1 cellular context compared by ENCODE assay signal in the genomic region with DNA sequence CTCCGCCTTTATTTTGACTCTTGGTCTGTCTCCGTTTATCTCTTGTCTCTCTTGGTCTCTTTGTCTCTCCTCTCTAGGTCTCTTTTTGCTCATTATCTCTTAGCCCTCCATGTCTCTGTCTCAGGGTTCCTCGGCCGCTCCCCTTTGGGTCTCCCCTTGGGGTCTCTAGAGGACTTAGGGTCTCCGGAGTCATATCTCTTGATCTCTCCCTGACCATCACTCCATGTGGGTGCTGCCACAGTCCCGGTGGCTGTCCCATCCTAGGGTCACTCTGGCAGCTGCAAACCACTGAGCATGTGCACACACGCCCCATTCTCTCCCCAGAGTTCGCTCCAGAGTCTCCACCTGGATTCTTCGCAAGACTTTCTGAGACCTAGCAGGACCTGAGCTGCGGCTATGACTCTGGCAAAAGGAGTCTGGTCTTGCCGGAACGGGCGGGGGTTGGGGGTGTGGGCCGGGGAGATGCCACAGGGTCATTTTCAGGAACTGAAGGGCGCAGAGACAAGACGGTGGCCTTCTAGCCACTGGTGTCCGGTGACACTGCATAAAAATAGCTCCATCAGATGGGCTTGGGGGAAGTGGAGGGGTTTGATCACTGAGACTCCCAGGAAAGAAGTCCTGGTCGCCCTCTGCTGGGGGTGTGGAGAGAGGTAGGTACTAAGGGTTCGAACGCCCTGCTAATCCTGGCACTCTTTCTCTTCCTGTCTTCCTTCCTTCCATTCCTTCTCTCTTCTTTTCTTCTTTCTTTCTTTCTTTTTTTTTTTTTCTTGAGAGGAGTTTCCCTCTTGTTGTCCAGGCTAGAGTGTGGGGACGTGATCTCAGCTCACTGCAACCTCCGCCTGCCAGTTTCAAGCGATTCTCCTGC.
A peak's percentile ranks its signal among the peaks of the same experiment; 100 is the strongest.
TF ChIP-seq lines count a peak whose summit lies in the region.

No MANE protein-coding gene starts in this region.

TF ChIP-seq in K562, 482 proteins besides CTCF, POLR2A, EP300 and RAD21 (continued from another document and continues in another):
- TF ChIP-seq, protein P1, sequence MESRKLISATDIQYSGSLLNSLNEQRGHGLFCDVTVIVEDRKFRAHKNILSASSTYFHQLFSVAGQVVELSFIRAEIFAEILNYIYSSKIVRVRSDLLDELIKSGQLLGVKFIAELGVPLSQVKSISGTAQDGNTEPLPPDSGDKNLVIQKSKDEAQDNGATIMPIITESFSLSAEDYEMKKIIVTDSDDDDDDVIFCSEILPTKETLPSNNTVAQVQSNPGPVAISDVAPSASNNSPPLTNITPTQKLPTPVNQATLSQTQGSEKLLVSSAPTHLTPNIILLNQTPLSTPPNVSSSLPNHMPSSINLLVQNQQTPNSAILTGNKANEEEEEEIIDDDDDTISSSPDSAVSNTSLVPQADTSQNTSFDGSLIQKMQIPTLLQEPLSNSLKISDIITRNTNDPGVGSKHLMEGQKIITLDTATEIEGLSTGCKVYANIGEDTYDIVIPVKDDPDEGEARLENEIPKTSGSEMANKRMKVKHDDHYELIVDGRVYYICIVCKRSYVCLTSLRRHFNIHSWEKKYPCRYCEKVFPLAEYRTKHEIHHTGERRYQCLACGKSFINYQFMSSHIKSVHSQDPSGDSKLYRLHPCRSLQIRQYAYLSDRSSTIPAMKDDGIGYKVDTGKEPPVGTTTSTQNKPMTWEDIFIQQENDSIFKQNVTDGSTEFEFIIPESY (CRISPR knock-in tag; IDR thresholded peaks at IDR 0.05), result no peak
- peak; percentile 87 for TF ChIP-seq C11orf30 (IDR thresholded peaks at IDR 0.05; ENCODE audit: low read depth)
- 0 out of 2 replicates have a peak, but pooled peaks have one; percentile 8 for TF ChIP-seq CREM (IDR thresholded peaks at IDR 0.05; ENCODE audit: low read depth)
- no peak for TF ChIP-seq CHCHD3 (CRISPR knock-in tag; IDR thresholded peaks at IDR 0.05)
- TF ChIP-seq SIX5 (IDR thresholded peaks at IDR 0.05; ENCODE audit: borderline replicate concordance in 1 of 2, insufficient read depth in 1 of 2, low read depth in 1 of 2, low read length in 2 of 2), result no peak
- no peak for TF ChIP-seq ILF3 (IDR thresholded peaks at IDR 0.05; ENCODE audit: borderline replicate concordance)
- TF ChIP-seq ZBTB8A (IDR thresholded peaks at IDR 0.05; ENCODE audit: partially characterized antibody), result no peak
- TF ChIP-seq EWSR1 (IDR thresholded peaks at IDR 0.05; ENCODE audit: borderline replicate concordance, low read depth, partially characterized antibody), result no peak
- TF ChIP-seq, protein P2, sequence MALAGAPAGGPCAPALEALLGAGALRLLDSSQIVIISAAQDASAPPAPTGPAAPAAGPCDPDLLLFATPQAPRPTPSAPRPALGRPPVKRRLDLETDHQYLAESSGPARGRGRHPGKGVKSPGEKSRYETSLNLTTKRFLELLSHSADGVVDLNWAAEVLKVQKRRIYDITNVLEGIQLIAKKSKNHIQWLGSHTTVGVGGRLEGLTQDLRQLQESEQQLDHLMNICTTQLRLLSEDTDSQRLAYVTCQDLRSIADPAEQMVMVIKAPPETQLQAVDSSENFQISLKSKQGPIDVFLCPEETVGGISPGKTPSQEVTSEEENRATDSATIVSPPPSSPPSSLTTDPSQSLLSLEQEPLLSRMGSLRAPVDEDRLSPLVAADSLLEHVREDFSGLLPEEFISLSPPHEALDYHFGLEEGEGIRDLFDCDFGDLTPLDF (CRISPR knock-in tag; IDR thresholded peaks at IDR 0.05), result no peak
- no peak for TF ChIP-seq SOX6 (IDR thresholded peaks at IDR 0.05)
- TF ChIP-seq, protein P3, sequence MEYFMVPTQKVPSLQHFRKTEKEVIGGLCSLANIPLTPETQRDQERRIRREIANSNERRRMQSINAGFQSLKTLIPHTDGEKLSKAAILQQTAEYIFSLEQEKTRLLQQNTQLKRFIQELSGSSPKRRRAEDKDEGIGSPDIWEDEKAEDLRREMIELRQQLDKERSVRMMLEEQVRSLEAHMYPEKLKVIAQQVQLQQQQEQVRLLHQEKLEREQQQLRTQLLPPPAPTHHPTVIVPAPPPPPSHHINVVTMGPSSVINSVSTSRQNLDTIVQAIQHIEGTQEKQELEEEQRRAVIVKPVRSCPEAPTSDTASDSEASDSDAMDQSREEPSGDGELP (CRISPR knock-in tag; IDR thresholded peaks at IDR 0.05; ENCODE audit: borderline replicate concordance), result peak; percentile 45; the same call in 1 of the 2 replicates
- no peak for TF ChIP-seq POLR3G (IDR thresholded peaks at IDR 0.05; ENCODE audit: extremely low read depth, insufficient read length, insufficient replicate concordance)
- TF ChIP-seq ETV1 (tag; conservative IDR thresholded peaks at IDR 0.05; ENCODE audit: low read depth), result peak; percentile 41; the same call in 1 of the 2 replicates
- TF ChIP-seq, protein P4, sequence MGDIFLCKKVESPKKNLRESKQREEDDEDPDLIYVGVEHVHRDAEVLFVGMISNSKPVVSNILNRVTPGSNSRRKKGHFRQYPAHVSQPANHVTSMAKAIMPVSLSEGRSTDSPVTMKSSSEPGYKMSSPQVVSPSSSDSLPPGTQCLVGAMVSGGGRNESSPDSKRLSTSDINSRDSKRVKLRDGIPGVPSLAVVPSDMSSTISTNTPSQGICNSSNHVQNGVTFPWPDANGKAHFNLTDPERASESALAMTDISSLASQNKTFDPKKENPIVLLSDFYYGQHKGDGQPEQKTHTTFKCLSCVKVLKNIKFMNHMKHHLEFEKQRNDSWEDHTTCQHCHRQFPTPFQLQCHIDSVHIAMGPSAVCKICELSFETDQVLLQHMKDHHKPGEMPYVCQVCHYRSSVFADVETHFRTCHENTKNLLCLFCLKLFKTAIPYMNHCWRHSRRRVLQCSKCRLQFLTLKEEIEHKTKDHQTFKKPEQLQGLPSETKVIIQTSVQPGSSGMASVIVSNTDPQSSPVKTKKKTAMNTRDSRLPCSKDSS (IDR thresholded peaks at IDR 0.05; ENCODE audit: low read depth, partially characterized antibody), result no peak
- peak; percentile 28 for TF ChIP-seq KDM5B (IDR thresholded peaks at IDR 0.05; ENCODE audit: insufficient replicate concordance, low read depth, low read length)
- no peak for TF ChIP-seq TOE1 (IDR thresholded peaks at IDR 0.05; ENCODE audit: borderline replicate concordance)
- no peak for TF ChIP-seq TOE1 (CRISPR knock-in tag; IDR thresholded peaks at IDR 0.05; ENCODE audit: borderline replicate concordance, low read depth)
- TF ChIP-seq ZNF274 (IDR thresholded peaks at IDR 0.05; ENCODE audit: borderline replicate concordance, low read depth, low read length), result no peak
- no peak for TF ChIP-seq ZNF212 (CRISPR knock-in tag; IDR thresholded peaks at IDR 0.05)
- TF ChIP-seq RAD51 (IDR thresholded peaks at IDR 0.05; ENCODE audit: borderline replicate concordance, low read depth), result no peak
- TF ChIP-seq, protein P5, sequence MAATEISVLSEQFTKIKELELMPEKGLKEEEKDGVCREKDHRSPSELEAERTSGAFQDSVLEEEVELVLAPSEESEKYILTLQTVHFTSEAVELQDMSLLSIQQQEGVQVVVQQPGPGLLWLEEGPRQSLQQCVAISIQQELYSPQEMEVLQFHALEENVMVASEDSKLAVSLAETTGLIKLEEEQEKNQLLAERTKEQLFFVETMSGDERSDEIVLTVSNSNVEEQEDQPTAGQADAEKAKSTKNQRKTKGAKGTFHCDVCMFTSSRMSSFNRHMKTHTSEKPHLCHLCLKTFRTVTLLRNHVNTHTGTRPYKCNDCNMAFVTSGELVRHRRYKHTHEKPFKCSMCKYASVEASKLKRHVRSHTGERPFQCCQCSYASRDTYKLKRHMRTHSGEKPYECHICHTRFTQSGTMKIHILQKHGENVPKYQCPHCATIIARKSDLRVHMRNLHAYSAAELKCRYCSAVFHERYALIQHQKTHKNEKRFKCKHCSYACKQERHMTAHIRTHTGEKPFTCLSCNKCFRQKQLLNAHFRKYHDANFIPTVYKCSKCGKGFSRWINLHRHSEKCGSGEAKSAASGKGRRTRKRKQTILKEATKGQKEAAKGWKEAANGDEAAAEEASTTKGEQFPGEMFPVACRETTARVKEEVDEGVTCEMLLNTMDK (IDR thresholded peaks at IDR 0.05; ENCODE audit: borderline replicate concordance, insufficient read depth, low read depth, low read length, poor library complexity, severe bottlenecking), result peak; percentile 73
- no peak for TF ChIP-seq ZKSCAN1 (IDR thresholded peaks at IDR 0.05; ENCODE audit: low read depth, low read length)
- no peak for TF ChIP-seq HNRNPH1 (optimal IDR thresholded peaks at IDR 0.05; ENCODE audit: low read depth, low read length)
- no peak for TF ChIP-seq TSC22D4 (tag; IDR thresholded peaks at IDR 0.05)
- 0 out of 2 replicates have a peak, but pooled peaks have one; percentile 5 for TF ChIP-seq ARID2 (IDR thresholded peaks at IDR 0.05)
- TF ChIP-seq TAF9B (IDR thresholded peaks at IDR 0.05; ENCODE audit: partially characterized antibody), result no peak
- TF ChIP-seq, protein P6, sequence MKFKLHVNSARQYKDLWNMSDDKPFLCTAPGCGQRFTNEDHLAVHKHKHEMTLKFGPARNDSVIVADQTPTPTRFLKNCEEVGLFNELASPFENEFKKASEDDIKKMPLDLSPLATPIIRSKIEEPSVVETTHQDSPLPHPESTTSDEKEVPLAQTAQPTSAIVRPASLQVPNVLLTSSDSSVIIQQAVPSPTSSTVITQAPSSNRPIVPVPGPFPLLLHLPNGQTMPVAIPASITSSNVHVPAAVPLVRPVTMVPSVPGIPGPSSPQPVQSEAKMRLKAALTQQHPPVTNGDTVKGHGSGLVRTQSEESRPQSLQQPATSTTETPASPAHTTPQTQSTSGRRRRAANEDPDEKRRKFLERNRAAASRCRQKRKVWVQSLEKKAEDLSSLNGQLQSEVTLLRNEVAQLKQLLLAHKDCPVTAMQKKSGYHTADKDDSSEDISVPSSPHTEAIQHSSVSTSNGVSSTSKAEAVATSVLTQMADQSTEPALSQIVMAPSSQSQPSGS (CRISPR knock-in tag; IDR thresholded peaks at IDR 0.05), result no peak
- TF ChIP-seq, protein P7, sequence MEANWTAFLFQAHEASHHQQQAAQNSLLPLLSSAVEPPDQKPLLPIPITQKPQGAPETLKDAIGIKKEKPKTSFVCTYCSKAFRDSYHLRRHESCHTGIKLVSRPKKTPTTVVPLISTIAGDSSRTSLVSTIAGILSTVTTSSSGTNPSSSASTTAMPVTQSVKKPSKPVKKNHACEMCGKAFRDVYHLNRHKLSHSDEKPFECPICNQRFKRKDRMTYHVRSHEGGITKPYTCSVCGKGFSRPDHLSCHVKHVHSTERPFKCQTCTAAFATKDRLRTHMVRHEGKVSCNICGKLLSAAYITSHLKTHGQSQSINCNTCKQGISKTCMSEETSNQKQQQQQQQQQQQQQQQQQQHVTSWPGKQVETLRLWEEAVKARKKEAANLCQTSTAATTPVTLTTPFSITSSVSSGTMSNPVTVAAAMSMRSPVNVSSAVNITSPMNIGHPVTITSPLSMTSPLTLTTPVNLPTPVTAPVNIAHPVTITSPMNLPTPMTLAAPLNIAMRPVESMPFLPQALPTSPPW (CRISPR knock-in tag; IDR thresholded peaks at IDR 0.05), result peak; percentile 69
- no peak for TF ChIP-seq ZNF239 (CRISPR knock-in tag; IDR thresholded peaks at IDR 0.05)
- no peak for TF ChIP-seq GABPB1 (CRISPR knock-in tag; IDR thresholded peaks at IDR 0.05)
- TF ChIP-seq ETS2 (tag; IDR thresholded peaks at IDR 0.05; ENCODE audit: borderline replicate concordance, poor library complexity, severe bottlenecking), result no peak
- no peak for TF ChIP-seq ZSCAN29 (IDR thresholded peaks at IDR 0.05)
- no peak for TF ChIP-seq ETV6 (IDR thresholded peaks at IDR 0.05; ENCODE audit: borderline replicate concordance in 1 of 2, low read depth in 2 of 2, low read length in 1 of 2)
- no peak for TF ChIP-seq ETV6 (CRISPR knock-in tag; IDR thresholded peaks at IDR 0.05; ENCODE audit: borderline replicate concordance)
- TF ChIP-seq, protein P8, sequence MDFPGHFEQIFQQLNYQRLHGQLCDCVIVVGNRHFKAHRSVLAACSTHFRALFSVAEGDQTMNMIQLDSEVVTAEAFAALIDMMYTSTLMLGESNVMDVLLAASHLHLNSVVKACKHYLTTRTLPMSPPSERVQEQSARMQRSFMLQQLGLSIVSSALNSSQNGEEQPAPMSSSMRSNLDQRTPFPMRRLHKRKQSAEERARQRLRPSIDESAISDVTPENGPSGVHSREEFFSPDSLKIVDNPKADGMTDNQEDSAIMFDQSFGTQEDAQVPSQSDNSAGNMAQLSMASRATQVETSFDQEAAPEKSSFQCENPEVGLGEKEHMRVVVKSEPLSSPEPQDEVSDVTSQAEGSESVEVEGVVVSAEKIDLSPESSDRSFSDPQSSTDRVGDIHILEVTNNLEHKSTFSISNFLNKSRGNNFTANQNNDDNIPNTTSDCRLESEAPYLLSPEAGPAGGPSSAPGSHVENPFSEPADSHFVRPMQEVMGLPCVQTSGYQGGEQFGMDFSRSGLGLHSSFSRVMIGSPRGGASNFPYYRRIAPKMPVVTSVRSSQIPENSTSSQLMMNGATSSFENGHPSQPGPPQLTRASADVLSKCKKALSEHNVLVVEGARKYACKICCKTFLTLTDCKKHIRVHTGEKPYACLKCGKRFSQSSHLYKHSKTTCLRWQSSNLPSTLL (IDR thresholded peaks at IDR 0.05), result no peak
- TF ChIP-seq, protein P9, sequence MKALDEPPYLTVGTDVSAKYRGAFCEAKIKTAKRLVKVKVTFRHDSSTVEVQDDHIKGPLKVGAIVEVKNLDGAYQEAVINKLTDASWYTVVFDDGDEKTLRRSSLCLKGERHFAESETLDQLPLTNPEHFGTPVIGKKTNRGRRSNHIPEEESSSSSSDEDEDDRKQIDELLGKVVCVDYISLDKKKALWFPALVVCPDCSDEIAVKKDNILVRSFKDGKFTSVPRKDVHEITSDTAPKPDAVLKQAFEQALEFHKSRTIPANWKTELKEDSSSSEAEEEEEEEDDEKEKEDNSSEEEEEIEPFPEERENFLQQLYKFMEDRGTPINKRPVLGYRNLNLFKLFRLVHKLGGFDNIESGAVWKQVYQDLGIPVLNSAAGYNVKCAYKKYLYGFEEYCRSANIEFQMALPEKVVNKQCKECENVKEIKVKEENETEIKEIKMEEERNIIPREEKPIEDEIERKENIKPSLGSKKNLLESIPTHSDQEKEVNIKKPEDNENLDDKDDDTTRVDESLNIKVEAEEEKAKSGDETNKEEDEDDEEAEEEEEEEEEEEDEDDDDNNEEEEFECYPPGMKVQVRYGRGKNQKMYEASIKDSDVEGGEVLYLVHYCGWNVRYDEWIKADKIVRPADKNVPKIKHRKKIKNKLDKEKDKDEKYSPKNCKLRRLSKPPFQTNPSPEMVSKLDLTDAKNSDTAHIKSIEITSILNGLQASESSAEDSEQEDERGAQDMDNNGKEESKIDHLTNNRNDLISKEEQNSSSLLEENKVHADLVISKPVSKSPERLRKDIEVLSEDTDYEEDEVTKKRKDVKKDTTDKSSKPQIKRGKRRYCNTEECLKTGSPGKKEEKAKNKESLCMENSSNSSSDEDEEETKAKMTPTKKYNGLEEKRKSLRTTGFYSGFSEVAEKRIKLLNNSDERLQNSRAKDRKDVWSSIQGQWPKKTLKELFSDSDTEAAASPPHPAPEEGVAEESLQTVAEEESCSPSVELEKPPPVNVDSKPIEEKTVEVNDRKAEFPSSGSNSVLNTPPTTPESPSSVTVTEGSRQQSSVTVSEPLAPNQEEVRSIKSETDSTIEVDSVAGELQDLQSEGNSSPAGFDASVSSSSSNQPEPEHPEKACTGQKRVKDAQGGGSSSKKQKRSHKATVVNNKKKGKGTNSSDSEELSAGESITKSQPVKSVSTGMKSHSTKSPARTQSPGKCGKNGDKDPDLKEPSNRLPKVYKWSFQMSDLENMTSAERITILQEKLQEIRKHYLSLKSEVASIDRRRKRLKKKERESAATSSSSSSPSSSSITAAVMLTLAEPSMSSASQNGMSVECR (CRISPR knock-in tag; IDR thresholded peaks at IDR 0.05), result no peak
- 0 out of 4 replicates have a peak, but pooled peaks of 1 of the 2 experiments have one; percentile 37 for TF ChIP-seq HDAC1 (IDR thresholded peaks at IDR 0.05)
- TF ChIP-seq SMAD2 (IDR thresholded peaks at IDR 0.05; ENCODE audit: low read depth, low read length), result no peak
- TF ChIP-seq ZNF444 (CRISPR knock-in tag; IDR thresholded peaks at IDR 0.05), result no peak
- TF ChIP-seq CBX5 (IDR thresholded peaks at IDR 0.05; ENCODE audit: borderline replicate concordance, low read depth), result no peak
- no peak for TF ChIP-seq XRCC5 (IDR thresholded peaks at IDR 0.05; ENCODE audit: low read depth, low read length)
- TF ChIP-seq FOS (IDR thresholded peaks at IDR 0.05; ENCODE audit: extremely low read depth, insufficient read length), result no peak
